In the genomic region with DNA sequence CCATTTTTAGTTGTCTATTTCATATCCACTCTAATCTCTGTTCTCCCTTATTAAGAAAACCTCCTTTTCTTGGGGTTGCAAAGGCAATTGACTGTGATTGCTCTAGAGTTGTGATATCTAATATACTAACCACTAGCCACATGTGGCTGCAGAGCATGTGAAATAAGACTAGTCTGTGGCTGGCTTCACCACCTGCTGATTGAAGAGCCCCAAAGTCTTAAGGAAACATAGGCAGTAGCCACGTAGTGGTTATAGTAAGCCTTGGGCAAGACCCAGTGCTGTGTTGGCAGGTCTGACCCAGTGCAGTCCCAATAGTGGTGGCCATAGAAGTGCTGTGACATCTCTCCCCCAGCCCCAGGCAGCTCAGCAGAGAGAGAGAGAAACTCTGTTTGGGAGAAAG, we compare ENCODE assay signal across 28 cellular contexts.
"Had no signal": no experiment of that assay in that cellular context is flagged by ENCODE, and none has a peak within 500 bp of the region (broad histone marks: within the 10 kb centered on the region; RNA-seq: fewer than 3 reads in every experiment).

No MANE protein-coding gene starts in this region.

- H3K27ac ChIP-seq: adrenal gland, breast epithelium, KMS-11, SJSA1 had no signal

- H3K4me2 ChIP-seq: KMS-11 had no signal

- H3K4me3 ChIP-seq: adrenal gland, breast epithelium, MG63, SJSA1 had no signal

- H3K27me3 ChIP-seq: adrenal gland, breast epithelium, MG63, SJSA1 had no signal

- H3K36me3 ChIP-seq: adrenal gland, breast epithelium, MG63, SJSA1 had no signal

- H3K27me3 Mint-ChIP-seq: activated CD8-positive, alpha-beta T cell treated with anti-CD3 and anti-CD28 coated beads for 36 hours; activated naive CD4-positive, alpha-beta T cell treated with anti-CD3 and anti-CD28 coated beads, Interleukin-2, amount 10 ng/mL, durations not matched to agents 7 days and 5 days; activated naive CD8-positive, alpha-beta T cell treated with anti-CD3 and anti-CD28 coated beads, Interleukin-2, amount 10 ng/mL, durations not matched to agents 7 days and 5 days had no signal

- H3K27ac Mint-ChIP-seq: activated CD8-positive, alpha-beta T cell treated with anti-CD3 and anti-CD28 coated beads for 36 hours; activated naive CD4-positive, alpha-beta T cell treated with anti-CD3 and anti-CD28 coated beads, Interleukin-2, amount 10 ng/mL, durations not matched to agents 7 days and 5 days; activated naive CD8-positive, alpha-beta T cell treated with anti-CD3 and anti-CD28 coated beads, Interleukin-2, amount 10 ng/mL, durations not matched to agents 7 days and 5 days; activated T-cell treated with anti-CD3 and anti-CD28 coated beads, Interleukin-2, amount 50 U/mL, for 72 hours; activated T-helper 2 cell treated with anti-CD3 and anti-CD28 coated beads, Interferon-gamma antibody, Interleukin-2, Interleukin-4, amounts not matched to agents 10 μg/mL and 5 μg/mL and 100 μg/mL, durations not matched to agents 14 hours and 24 hours and 36 hours; T-helper 1 cell treated with Interleukin-12 subunit alpha and Interleukin-12 subunit beta and Interleukin-4 antibody, amounts not matched to agents 30 μg/mL and 1 μg/mL, for 36 hours had no signal

- H3K9ac ChIP-seq: KMS-11 had no signal

- H3K4me1 ChIP-seq: adrenal gland, breast epithelium had no signal

- ATAC-seq: activated CD4-positive, CD25-positive, alpha-beta regulatory T cell treated with anti-CD3 and anti-CD28 coated beads, Interleukin-2, amount 50 U/mL, for 24 hours; activated CD8-positive, alpha-beta T cell treated with anti-CD3 and anti-CD28 coated beads for 36 hours; activated T-cell treated with anti-CD3 and anti-CD28 coated beads, Interleukin-2, amount 50 U/mL, for 72 hours; PC-3; SK-N-SH treated with all-trans-retinoic acid at 6 μM for 48 hours had no signal

- DNase-seq: activated CD4-positive, alpha-beta T cell treated with anti-CD3 and anti-CD28 coated beads for 4 hours; activated CD8-positive, alpha-beta memory T cell treated with anti-CD3 and anti-CD28 coated beads, Interleukin-2, amount 50 U/mL, for 4 hours; activated CD8-positive, alpha-beta T cell treated with anti-CD3 and anti-CD28 coated beads for 36 hours; activated gamma-delta T cell treated with Interleukin-2 at 50 U/mL for 16 hours; activated naive CD4-positive, alpha-beta T cell treated with anti-CD3 and anti-CD28 coated beads, Interleukin-2, amount 10 ng/mL, durations not matched to agents 7 days and 5 days; activated naive CD8-positive, alpha-beta T cell treated with anti-CD3 and anti-CD28 coated beads, Interleukin-2, amount 10 ng/mL, durations not matched to agents 7 days and 5 days; activated T-cell treated with anti-CD3 and anti-CD28 coated beads, Interleukin-2, amount 50 U/mL, for 72 hours; adrenal gland; anterior cingulate cortex; caudate nucleus; MG63; NCI-H1105; NCI-H1436; NCI-H1694 treated with DMSO at 0.1 percent for 48 hours; NCI-H2029 treated with DMSO at 0.1 percent for 48 hours; NCI-H510A treated with DMSO at 0.1 percent for 48 hours; NCI-H69; NK-92 treated with Interleukin-12 subunit alpha and Interleukin-12 subunit beta, amount 100 ng/mL, for 24 hours; PC-3; SHP77; SW 1271 had no signal

- H3K4me3 Mint-ChIP-seq: activated CD8-positive, alpha-beta T cell treated with anti-CD3 and anti-CD28 coated beads for 36 hours; activated naive CD4-positive, alpha-beta T cell treated with anti-CD3 and anti-CD28 coated beads, Interleukin-2, amount 10 ng/mL, durations not matched to agents 7 days and 5 days; activated naive CD8-positive, alpha-beta T cell treated with anti-CD3 and anti-CD28 coated beads, Interleukin-2, amount 10 ng/mL, durations not matched to agents 7 days and 5 days; activated T-cell treated with anti-CD3 and anti-CD28 coated beads, Interleukin-2, amount 50 U/mL, for 72 hours; T-helper 1 cell treated with Interleukin-12 subunit alpha and Interleukin-12 subunit beta and Interleukin-4 antibody, amounts not matched to agents 30 μg/mL and 1 μg/mL, for 36 hours had no signal
